12 cellular contexts compared by ENCODE assay signal in the genomic region with DNA sequence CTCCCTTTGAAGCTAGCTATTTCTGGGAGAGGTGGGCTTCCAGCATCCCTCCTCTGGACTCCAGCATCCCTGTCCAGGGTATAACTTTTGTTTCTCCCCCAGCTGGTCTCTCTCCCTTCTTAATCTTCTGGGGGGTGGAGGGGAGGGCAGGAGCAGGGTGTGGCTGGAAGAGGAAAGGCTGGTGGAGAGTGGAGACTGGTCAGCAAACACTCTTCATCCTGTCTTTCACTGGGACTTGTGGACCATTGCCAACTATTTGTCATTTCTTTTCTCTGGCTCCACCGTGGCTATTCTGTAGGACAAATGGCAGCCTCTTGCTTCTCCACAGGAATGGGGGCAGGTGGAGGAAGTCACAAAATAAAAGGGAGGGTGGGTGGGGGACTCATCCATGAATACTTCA. TPM values are rescaled to one million over a fixed set of nuclear protein-coding genes. Genes with fewer than 3 reads are reported as not detected.
DNase-seq lines count a peak whose midpoint lies in the region; ATAC-seq, FAIRE-seq and TF ChIP-seq lines count a peak whose summit lies in the region.
"Had no signal": no experiment of that assay in that cellular context is flagged by ENCODE, and none has a peak within 500 bp of the region (broad histone marks: within the 10 kb centered on the region; RNA-seq: fewer than 3 reads in every experiment).

No MANE protein-coding gene starts in this region.

- TF ChIP-seq CTCF in colonic mucosa (IDR thresholded peaks at IDR 0.05) (no peak), lower lobe of right lung (IDR thresholded peaks at IDR 0.05) (no peak), upper lobe of right lung (IDR thresholded peaks at IDR 0.05) (no peak)

- H3K27me3 ChIP-seq in colonic mucosa: no peaks in the 10 kb centered on the region
- H3K27me3 ChIP-seq in lower lobe of right lung (ENCODE audit: low read depth): no peaks in the 10 kb centered on the region
- H3K27me3 ChIP-seq in upper lobe of right lung: no peaks in the 10 kb centered on the region
- H3K27me3 ChIP-seq in naive thymus-derived CD4-positive, alpha-beta T cell (ENCODE audit: control insufficient read depth in 2 of 2, insufficient read depth in 2 of 2, low read length in 2 of 2): no peaks in the 10 kb centered on the region

- FAIRE-seq in HTR-8/SVneo (lab: Jason Lieb, UNC): no peak

- no peak overlapping the region for H3K4me3 Mint-ChIP-seq in naive thymus-derived CD4-positive, alpha-beta T cell
- H3K4me3 Mint-ChIP-seq: memory B cell had no signal

- DNase-seq in NCI-H2196 (lab: John Stamatoyannopoulos, UW; ENCODE audit: unreplicated experiment) (peak; percentile 88), NCI-H2196 treated with DMSO at 0.1 percent for 48 hours (lab: John Stamatoyannopoulos, UW; ENCODE audit: unreplicated experiment) (no peak), colonic mucosa (no peak), lower lobe of right lung (no peak), upper lobe of right lung (no peak), HTR-8/SVneo (ENCODE audit: insufficient read length, low spot score) (no peak)
- no peak for DNase-seq in activated CD4-positive, CD25-positive, alpha-beta regulatory T cell (lab: John Stamatoyannopoulos, UW)
- DNase-seq in naive thymus-derived CD4-positive, alpha-beta T cell: no peak
- DNase-seq: ACHN, H7, T1000 had no signal

- CTCF ChIA-PET in naive thymus-derived CD4-positive, alpha-beta T cell (lab: Charles Lee): interaction anchor here (0.9 kb wide), 1 partner anchor 16 kb away, joined by 3 read pairs; no protein-coding TSS in a partner anchor

- H3K27ac ChIP-seq in colonic mucosa (peak overlapping the region; percentile 27), lower lobe of right lung (peak overlapping the region; percentile 54), upper lobe of right lung (peak overlapping the region; percentile 59)
- no peak overlapping the region for H3K27ac ChIP-seq in naive thymus-derived CD4-positive, alpha-beta T cell (ENCODE audit: low read depth, low read length)

- H3K36me3 ChIP-seq in colonic mucosa (no peaks in the 10 kb centered on the region), lower lobe of right lung (no peaks in the 10 kb centered on the region), upper lobe of right lung (no peaks in the 10 kb centered on the region)
- H3K36me3 ChIP-seq in naive thymus-derived CD4-positive, alpha-beta T cell (ENCODE audit: control insufficient read depth in 2 of 3, insufficient read depth in 3 of 3, low read length in 3 of 3): no peaks in the 10 kb centered on the region

- POLR2A ChIA-PET in naive thymus-derived CD4-positive, alpha-beta T cell (lab: Charles Lee): no interaction called here

- H3K4me1 ChIP-seq in colonic mucosa (no peaks in the 10 kb centered on the region), lower lobe of right lung (peaks cover 36% of the 10 kb centered on the region), upper lobe of right lung (peaks cover 29% of the 10 kb centered on the region)
- H3K4me1 ChIP-seq in naive thymus-derived CD4-positive, alpha-beta T cell (ENCODE audit: control insufficient read depth in 2 of 2, insufficient read depth in 2 of 2, low read length in 2 of 2): no peaks in the 10 kb centered on the region

- peaks cover 0 to 9% (median 4%) of the 10 kb centered on the region in 5 donors for H3K36me3 Mint-ChIP-seq in naive thymus-derived CD4-positive, alpha-beta T cell
- H3K36me3 Mint-ChIP-seq: memory B cell had no signal

- H3K9me3 ChIP-seq in colonic mucosa (no peaks in the 10 kb centered on the region), lower lobe of right lung (no peaks in the 10 kb centered on the region), upper lobe of right lung (no peaks in the 10 kb centered on the region)
- H3K9me3 ChIP-seq in naive thymus-derived CD4-positive, alpha-beta T cell (ENCODE audit: control insufficient read depth in 2 of 3, low read length in 3 of 3): no peaks in the 10 kb centered on the region

- H3K4me1 Mint-ChIP-seq in naive thymus-derived CD4-positive, alpha-beta T cell: peaks cover 0 to 8% (median 0%) of the 10 kb centered on the region in 7 donors

- H3K27ac Mint-ChIP-seq in naive thymus-derived CD4-positive, alpha-beta T cell: no peak overlapping the region

- peaks cover 0 to 2% (median 0%) of the 10 kb centered on the region in 11 donors for H3K9me3 Mint-ChIP-seq in naive thymus-derived CD4-positive, alpha-beta T cell
- H3K9me3 Mint-ChIP-seq: memory B cell had no signal

- no peak overlapping the region for H3K9ac ChIP-seq in colonic mucosa (ENCODE audit: low read depth in 2 of 2, low read length in 2 of 2)

- intact Hi-C loops in colonic mucosa (cut with DNase I): no loop called here
- intact Hi-C loops in lower lobe of right lung (cut with DNase I): no loop called here
- intact Hi-C loops in upper lobe of right lung (cut with DNase I): no loop called here
- intact Hi-C loops in naive thymus-derived CD4-positive, alpha-beta T cell (cut with micrococcal nuclease): no loop called here

- H3K27me3 Mint-ChIP-seq in naive thymus-derived CD4-positive, alpha-beta T cell: peaks cover 0 to 5% (median 3%) of the 10 kb centered on the region in 5 donors
- H3K27me3 Mint-ChIP-seq: memory B cell had no signal

- ATAC-seq in lower lobe of right lung: peak; percentile 65 to 67
- peak; percentile 62 for ATAC-seq in upper lobe of right lung
- ATAC-seq in naive thymus-derived CD4-positive, alpha-beta T cell: no peak

- H3K4me3 ChIP-seq in colonic mucosa: no peak overlapping the region
- no peak overlapping the region for H3K4me3 ChIP-seq in lower lobe of right lung
- no peak overlapping the region for H3K4me3 ChIP-seq in upper lobe of right lung
- H3K4me3 ChIP-seq in naive thymus-derived CD4-positive, alpha-beta T cell (ENCODE audit: low read length): no peak overlapping the region

RNA-seq across cellular contexts. Expression of a gene that starts 19.8 kb away (rescaled TPM):
- total RNA-seq in colonic mucosa: 1 to 10 TPM; 2.5 to 9.1 TPM
- total RNA-seq in lower lobe of right lung: 211 TPM
- total RNA-seq in upper lobe of right lung: 144 TPM
- total RNA-seq in naive thymus-derived CD4-positive, alpha-beta T cell: 100 to 1,000 TPM in 1 of 5 experiments, 10 to 100 TPM in 2, 1 to 10 TPM in 2; 2.2 to 145 (median 15.2) TPM
- polyA plus RNA-seq in naive thymus-derived CD4-positive, alpha-beta T cell: 1 to 10 TPM in 1 of 2 donors, under 1 TPM in 1; 0.43 to 3.8 TPM

RNA-seq across cellular contexts. Expression of a gene that starts 25.5 kb away (rescaled TPM):
- 100 to 1,000 TPM; 147 to 189 TPM for total RNA-seq in colonic mucosa
- 191 TPM for total RNA-seq in lower lobe of right lung
- 181 TPM for total RNA-seq in upper lobe of right lung
- total RNA-seq in naive thymus-derived CD4-positive, alpha-beta T cell: 100 to 1,000 TPM in 3 of 5 experiments, 10 to 100 TPM in 2; 49.9 to 252 (median 105) TPM
- 100 to 1,000 TPM; 225 to 525 TPM for polyA plus RNA-seq in naive thymus-derived CD4-positive, alpha-beta T cell

RNA-seq across cellular contexts. Expression of a gene that starts 43.1 kb away (rescaled TPM):
- not detected for total RNA-seq in colonic mucosa
- total RNA-seq in lower lobe of right lung: 3.0 TPM
- not detected for total RNA-seq in upper lobe of right lung
- not detected for total RNA-seq in naive thymus-derived CD4-positive, alpha-beta T cell
- under 1 TPM in 1 of 2 donors, not detected in 1; 0.19 TPM for polyA plus RNA-seq in naive thymus-derived CD4-positive, alpha-beta T cell
- total RNA-seq: H7 had no signal
